ENCODE assay signal across 17 cellular contexts in genomic region chr1:37071829-37072228, GRCh38. TPM values are rescaled to one million over a fixed set of nuclear protein-coding genes. Genes with fewer than 3 reads are reported as not detected.
"Had no signal": no experiment of that assay in that cellular context is flagged by ENCODE, and none has a peak within 500 bp of the region (broad histone marks: within the 10 kb centered on the region; RNA-seq: fewer than 3 reads in every experiment).

No MANE protein-coding gene starts in this region.

- H3K27ac ChIP-seq: coronary artery, gastrocnemius medialis, lower lobe of right lung, prostate gland, thyroid gland had no signal

- H3K4me3 ChIP-seq: coronary artery, gastrocnemius medialis, lower lobe of right lung, prostate gland, smooth muscle cell, thyroid gland had no signal

- H3K27me3 ChIP-seq: thyroid gland had no signal

- H3K9me3 ChIP-seq: gastrocnemius medialis, lower lobe of right lung, prostate gland, thyroid gland had no signal

- DNase-seq: activated CD4-positive, alpha-beta memory T cell treated with anti-CD3 and anti-CD28 coated beads, Interleukin-2, amount 10 ng/mL, durations not matched to agents 7 days and 5 days; activated CD4-positive, alpha-beta T cell treated with anti-CD3 and anti-CD28 coated beads for 48 hours; activated CD4-positive, CD25-positive, alpha-beta regulatory T cell; activated naive CD4-positive, alpha-beta T cell treated with anti-CD3 and anti-CD28 coated beads, Interleukin-2, amount 50 U/mL, for 16 hours; activated T-cell treated with anti-CD3 and anti-CD28 coated beads, Interleukin-2, amount 50 U/mL, for 24 hours; aorta; effector CD4-positive, alpha-beta T cell; gastrocnemius medialis; lower lobe of right lung; stimulated activated naive B cell treated with anti-CD40 and anti-IgM and Interleukin-4, amounts not matched to agents 10 μg/mL and 1 μg/mL and 100 μg/mL, for 72 hours; T-cell; thyroid gland had no signal

- H3K4me2 ChIP-seq: smooth muscle cell had no signal

- ATAC-seq: gastrocnemius medialis; lower lobe of right lung; sciatic nerve; stimulated activated naive B cell treated with anti-CD40 and anti-IgM and Interleukin-4, amounts not matched to agents 10 μg/mL and 1 μg/mL and 100 μg/mL, for 72 hours; T-cell had no signal

- H3K4me1 ChIP-seq: gastrocnemius medialis, prostate gland, thyroid gland had no signal

- H3K36me3 ChIP-seq: gastrocnemius medialis, lower lobe of right lung, prostate gland, thyroid gland had no signal

RNA-seq across cellular contexts. Expression of gene GRIK3, which starts 37.5 kb away (rescaled TPM):
- total RNA-seq: activated CD4-positive, alpha-beta memory T cell treated with anti-CD3 and anti-CD28 coated beads, Interleukin-2, amount 10 ng/mL, durations not matched to agents 7 days and 5 days; myocyte had no signal
- polyA plus RNA-seq: aorta, smooth muscle cell had no signal
